In the genomic region with DNA sequence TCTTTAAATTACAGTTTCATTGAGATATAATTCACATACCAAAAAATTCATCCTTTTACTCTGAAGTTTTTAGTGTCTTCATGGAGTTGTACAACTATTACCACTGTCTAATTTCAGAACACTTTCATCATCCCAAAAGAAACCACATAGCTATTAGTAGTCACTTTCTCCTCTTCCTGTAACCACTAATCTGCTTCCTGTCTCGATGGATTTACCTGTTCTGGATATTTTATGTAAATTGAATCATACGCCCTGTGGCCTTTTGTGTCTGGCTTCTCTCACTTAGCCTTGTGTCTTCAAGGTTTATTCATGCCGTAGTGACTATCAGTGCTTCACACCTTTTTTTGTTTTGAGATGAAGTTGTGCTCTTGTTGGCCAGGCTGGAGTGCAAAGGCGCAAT, we compare ENCODE assay signal across 24 cellular contexts.
"Had no signal": no experiment of that assay in that cellular context is flagged by ENCODE, and none has a peak within 500 bp of the region (broad histone marks: within the 10 kb centered on the region; RNA-seq: fewer than 3 reads in every experiment).

No MANE protein-coding gene starts in this region.

- H3K4me1 ChIP-seq: gastroesophageal sphincter, heart left ventricle, lower lobe of right lung, right lobe of liver, tibial nerve had no signal

- H3K4me1 Mint-ChIP-seq: activated CD4-positive, alpha-beta T cell treated with anti-CD3 and anti-CD28 coated beads, Interleukin-2, amount 10 ng/mL, durations not matched to agents 7 days and 5 days; activated CD8-positive, alpha-beta memory T cell treated with anti-CD3 and anti-CD28 coated beads, Interleukin-2, amount 10 ng/mL, durations not matched to agents 7 days and 5 days; naive B cell; stimulated activated effector memory CD8-positive, alpha-beta T cell treated with anti-CD3 and anti-CD28 coated beads, Interleukin-12 subunit alpha, Interleukin-12 subunit beta, amount 100 ng/mL, for 72 hours had no signal

- H3K4me3 ChIP-seq: coronary artery, gastroesophageal sphincter, heart left ventricle, lower lobe of right lung, right lobe of liver, skin epidermis, stomach, suprapubic skin, tibial nerve had no signal

- H3K4me3 Mint-ChIP-seq: activated CD4-positive, alpha-beta T cell treated with anti-CD3 and anti-CD28 coated beads, Interleukin-2, amount 10 ng/mL, durations not matched to agents 7 days and 5 days; activated CD8-positive, alpha-beta memory T cell treated with anti-CD3 and anti-CD28 coated beads, Interleukin-2, amount 10 ng/mL, durations not matched to agents 7 days and 5 days; activated CD8-positive, alpha-beta T cell treated with anti-CD3 and anti-CD28 coated beads for 36 hours; activated T-helper 1 cell treated with anti-CD3 and anti-CD28 coated beads, Interleukin-12 subunit alpha, Interleukin-12 subunit beta, Interleukin-2, Interleukin-4 antibody, amounts not matched to agents 30 ng/mL and 10 ng/mL and 1 ng/mL, durations not matched to agents 14 hours and 24 hours and 36 hours; naive B cell; stimulated activated effector memory CD8-positive, alpha-beta T cell treated with anti-CD3 and anti-CD28 coated beads, Interleukin-12 subunit alpha, Interleukin-12 subunit beta, amount 100 ng/mL, for 72 hours had no signal

- H3K27me3 Mint-ChIP-seq: activated CD4-positive, alpha-beta T cell treated with anti-CD3 and anti-CD28 coated beads, Interleukin-2, amount 10 ng/mL, durations not matched to agents 7 days and 5 days; activated CD8-positive, alpha-beta memory T cell treated with anti-CD3 and anti-CD28 coated beads, Interleukin-2, amount 10 ng/mL, durations not matched to agents 7 days and 5 days; activated CD8-positive, alpha-beta T cell treated with anti-CD3 and anti-CD28 coated beads for 36 hours; naive B cell had no signal

- ATAC-seq: activated CD8-positive, alpha-beta memory T cell treated with anti-CD3 and anti-CD28 coated beads, Interleukin-2, amount 10 ng/mL, durations not matched to agents 7 days and 5 days; activated CD8-positive, alpha-beta T cell treated with anti-CD3 and anti-CD28 coated beads for 36 hours; left lobe of liver; lower lobe of right lung; right lobe of liver; stimulated activated effector memory CD8-positive, alpha-beta T cell treated with anti-CD3 and anti-CD28 coated beads, Interleukin-12 subunit alpha, Interleukin-12 subunit beta, amount 100 ng/mL, for 72 hours had no signal

- H3K9me3 Mint-ChIP-seq: activated CD4-positive, alpha-beta T cell treated with anti-CD3 and anti-CD28 coated beads, Interleukin-2, amount 10 ng/mL, durations not matched to agents 7 days and 5 days; activated CD8-positive, alpha-beta T cell treated with anti-CD3 and anti-CD28 coated beads for 36 hours; activated T-helper 1 cell treated with anti-CD3 and anti-CD28 coated beads, Interleukin-12 subunit alpha, Interleukin-12 subunit beta, Interleukin-2, Interleukin-4 antibody, amounts not matched to agents 30 ng/mL and 10 ng/mL and 1 ng/mL, durations not matched to agents 14 hours and 24 hours and 36 hours; stimulated activated effector memory CD8-positive, alpha-beta T cell treated with anti-CD3 and anti-CD28 coated beads, Interleukin-12 subunit alpha, Interleukin-12 subunit beta, amount 100 ng/mL, for 72 hours had no signal

- H3K9me3 ChIP-seq: gastroesophageal sphincter, heart left ventricle, lower lobe of right lung, right lobe of liver, stomach, suprapubic skin, tibial nerve had no signal

- H3K27ac Mint-ChIP-seq: activated CD4-positive, alpha-beta T cell treated with anti-CD3 and anti-CD28 coated beads, Interleukin-2, amount 10 ng/mL, durations not matched to agents 7 days and 5 days; activated CD8-positive, alpha-beta memory T cell treated with anti-CD3 and anti-CD28 coated beads, Interleukin-2, amount 10 ng/mL, durations not matched to agents 7 days and 5 days; activated CD8-positive, alpha-beta T cell treated with anti-CD3 and anti-CD28 coated beads for 36 hours; activated T-helper 1 cell treated with anti-CD3 and anti-CD28 coated beads, Interleukin-12 subunit alpha, Interleukin-12 subunit beta, Interleukin-2, Interleukin-4 antibody, amounts not matched to agents 30 ng/mL and 10 ng/mL and 1 ng/mL, durations not matched to agents 14 hours and 24 hours and 36 hours; naive B cell; stimulated activated effector memory CD8-positive, alpha-beta T cell treated with anti-CD3 and anti-CD28 coated beads, Interleukin-12 subunit alpha, Interleukin-12 subunit beta, amount 100 ng/mL, for 72 hours had no signal

- H3K36me3 Mint-ChIP-seq: activated CD8-positive, alpha-beta memory T cell treated with anti-CD3 and anti-CD28 coated beads, Interleukin-2, amount 10 ng/mL, durations not matched to agents 7 days and 5 days; naive B cell; stimulated activated effector memory CD8-positive, alpha-beta T cell treated with anti-CD3 and anti-CD28 coated beads, Interleukin-12 subunit alpha, Interleukin-12 subunit beta, amount 100 ng/mL, for 72 hours had no signal

- H3K27me3 ChIP-seq: gastroesophageal sphincter, heart left ventricle, right lobe of liver, stomach, suprapubic skin, tibial nerve had no signal

- H3K27ac ChIP-seq: coronary artery, gastroesophageal sphincter, heart left ventricle, lower lobe of right lung, right lobe of liver, skin epidermis, stomach, suprapubic skin, tibial nerve, WERI-Rb-1 had no signal

- DNase-seq: activated CD4-positive, alpha-beta T cell treated with anti-CD3 and anti-CD28 coated beads, Interleukin-2, amount 10 ng/mL, durations not matched to agents 7 days and 5 days; activated CD4-positive, CD25-positive, alpha-beta regulatory T cell treated with anti-CD3 and anti-CD28 coated beads, Interleukin-2, amount 50 U/mL, for 72 hours; activated CD8-positive, alpha-beta memory T cell treated with anti-CD3 and anti-CD28 coated beads, Interleukin-2, amount 10 ng/mL, durations not matched to agents 7 days and 5 days; activated CD8-positive, alpha-beta T cell treated with anti-CD3 and anti-CD28 coated beads for 36 hours; activated gamma-delta T cell; activated naive CD4-positive, alpha-beta T cell treated with anti-CD3 and anti-CD28 coated beads, Interleukin-2, amount 50 U/mL, for 16 hours; activated T-cell treated with anti-CD3 and anti-CD28 coated beads for 4 hours; heart left ventricle; lower lobe of right lung; naive B cell; nucleus accumbens; posterior cingulate gyrus; right lobe of liver; stimulated activated CD4-positive, alpha-beta T cell treated with anti-CD3 and anti-CD28 coated beads, Interleukin-1b, Interleukin-23, amount 100 ng/mL, for 48 hours; stomach; WERI-Rb-1 had no signal
